1 cellular context compared by ENCODE assay signal in genomic region chr1:67463298-67463960, GRCh38.
TF ChIP-seq lines count a peak whose summit lies in the region.

No MANE protein-coding gene starts in this region.

TF ChIP-seq in IMR-90, 13 proteins besides CTCF, POLR2A, EP300 and RAD21:
- no peak for TF ChIP-seq RFX5 (IDR thresholded peaks at IDR 0.05; ENCODE audit: low read depth, low read length)
- TF ChIP-seq, protein P1, sequence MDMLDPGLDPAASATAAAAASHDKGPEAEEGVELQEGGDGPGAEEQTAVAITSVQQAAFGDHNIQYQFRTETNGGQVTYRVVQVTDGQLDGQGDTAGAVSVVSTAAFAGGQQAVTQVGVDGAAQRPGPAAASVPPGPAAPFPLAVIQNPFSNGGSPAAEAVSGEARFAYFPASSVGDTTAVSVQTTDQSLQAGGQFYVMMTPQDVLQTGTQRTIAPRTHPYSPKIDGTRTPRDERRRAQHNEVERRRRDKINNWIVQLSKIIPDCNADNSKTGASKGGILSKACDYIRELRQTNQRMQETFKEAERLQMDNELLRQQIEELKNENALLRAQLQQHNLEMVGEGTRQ (IDR thresholded peaks at IDR 0.05; ENCODE audit: low read depth, low read length): no peak
- no peak for TF ChIP-seq ELK1 (IDR thresholded peaks at IDR 0.05; ENCODE audit: borderline replicate concordance, low read depth, low read length)
- no peak for TF ChIP-seq NFE2L2 (IDR thresholded peaks at IDR 0.05; ENCODE audit: low read depth, low read length)
- no peak for TF ChIP-seq SMC3 (IDR thresholded peaks at IDR 0.05; ENCODE audit: low read depth, low read length)
- no peak for TF ChIP-seq BHLHE40 (IDR thresholded peaks at IDR 0.05; ENCODE audit: low read depth, low read length)
- no peak for TF ChIP-seq FOS (IDR thresholded peaks at IDR 0.05; ENCODE audit: low read depth, low read length)
- TF ChIP-seq MAFK (IDR thresholded peaks at IDR 0.05; ENCODE audit: low read depth, low read length): no peak
- TF ChIP-seq RCOR1 (IDR thresholded peaks at IDR 0.05; ENCODE audit: insufficient replicate concordance, low read length): no peak
- no peak for TF ChIP-seq CHD1 (IDR thresholded peaks at IDR 0.05; ENCODE audit: low read depth, low read length)
- no peak for TF ChIP-seq CEBPB (IDR thresholded peaks at IDR 0.05; ENCODE audit: low read depth, low read length)
- TF ChIP-seq MAZ (IDR thresholded peaks at IDR 0.05; ENCODE audit: borderline replicate concordance, low read depth, low read length): no peak
- no peak for TF ChIP-seq MXI1 (IDR thresholded peaks at IDR 0.05; ENCODE audit: borderline replicate concordance, low read depth, low read length)
